In genomic region chr14:22096511-22096890, GRCh38 we compare ENCODE assay signal across 15 cellular contexts.
A peak's percentile ranks its signal among the peaks of the same experiment; 100 is the strongest.
DNase-seq lines count a peak whose midpoint lies in the region; ATAC-seq and TF ChIP-seq lines count a peak whose summit lies in the region.
"Had no signal": no experiment of that assay in that cellular context is flagged by ENCODE, and none has a peak within 500 bp of the region (broad histone marks: within the 10 kb centered on the region; RNA-seq: fewer than 3 reads in every experiment).

No MANE protein-coding gene starts in this region.

- H3K36me3 ChIP-seq in neural progenitor cell = no peaks in the 10 kb centered on the region

- H4K20me1 ChIP-seq in neural progenitor cell (ENCODE audit: low read depth) = no peaks in the 10 kb centered on the region

- H3K27me3 Mint-ChIP-seq in activated T-helper 2 cell treated with anti-CD3 and anti-CD28 coated beads, Interferon-gamma antibody, Interleukin-2, Interleukin-4, amounts not matched to agents 10 μg/mL and 5 μg/mL and 100 μg/mL, durations not matched to agents 14 hours and 24 hours and 36 hours (ENCODE audit: low read depth) = no peaks in the 10 kb centered on the region
- H3K27me3 Mint-ChIP-seq in stimulated activated naive CD8-positive, alpha-beta T cell treated with anti-CD3 and anti-CD28 coated beads, Interleukin-15, Interleukin-2, amounts not matched to agents 100 ng/mL and 50 ng/mL, for 24 hours = no peaks in the 10 kb centered on the region
- H3K27me3 Mint-ChIP-seq in neural progenitor cell (ENCODE audit: insufficient read depth, low read depth) = no peaks in the 10 kb centered on the region

- H3K9me3 Mint-ChIP-seq in activated T-helper 2 cell treated with anti-CD3 and anti-CD28 coated beads, Interferon-gamma antibody, Interleukin-2, Interleukin-4, amounts not matched to agents 10 μg/mL and 5 μg/mL and 100 μg/mL, durations not matched to agents 14 hours and 24 hours and 36 hours = no peaks in the 10 kb centered on the region
- no peaks in the 10 kb centered on the region for H3K9me3 Mint-ChIP-seq in stimulated activated naive CD8-positive, alpha-beta T cell treated with anti-CD3 and anti-CD28 coated beads, Interleukin-15, Interleukin-2, amounts not matched to agents 100 ng/mL and 50 ng/mL, for 24 hours
- H3K9me3 Mint-ChIP-seq in neural progenitor cell = no peaks in the 10 kb centered on the region

- no peaks in the 10 kb centered on the region for H3K27me3 ChIP-seq in neural progenitor cell

- H3K4me3 Mint-ChIP-seq in activated T-helper 2 cell treated with anti-CD3 and anti-CD28 coated beads, Interferon-gamma antibody, Interleukin-2, Interleukin-4, amounts not matched to agents 10 μg/mL and 5 μg/mL and 100 μg/mL, durations not matched to agents 14 hours and 24 hours and 36 hours (ENCODE audit: low read depth) = peak overlapping the region; percentile 69
- H3K4me3 Mint-ChIP-seq in stimulated activated naive CD8-positive, alpha-beta T cell treated with anti-CD3 and anti-CD28 coated beads, Interleukin-15, Interleukin-2, amounts not matched to agents 100 ng/mL and 50 ng/mL, for 24 hours = peak overlapping the region; percentile 70
- H3K4me3 Mint-ChIP-seq in neural progenitor cell = no peak overlapping the region

- H3K4me3 ChIP-seq in neural progenitor cell = no peak overlapping the region

- no peaks in the 10 kb centered on the region for H3K79me2 ChIP-seq in neural progenitor cell (ENCODE audit: low read depth)

- no peak overlapping the region for H3K9ac ChIP-seq in neural progenitor cell

- H3K27ac ChIP-seq in neural progenitor cell = no peak overlapping the region
- H3K27ac ChIP-seq: 22Rv1 had no signal

- intact Hi-C loops in activated T-helper 2 cell treated with anti-CD3 and anti-CD28 coated beads, Interferon-gamma antibody, Interleukin-2, Interleukin-4, amounts not matched to agents 10 μg/mL and 5 μg/mL and 100 μg/mL, durations not matched to agents 14 hours and 24 hours and 36 hours (cut with micrococcal nuclease) = loop anchor here (5.0 kb wide), 1 partner anchor 94 kb away; no protein-coding TSS in a partner anchor
- intact Hi-C loops in sciatic nerve (cut with DNase I) = no loop called here

- no peaks in the 10 kb centered on the region for H3F3A ChIP-seq in neural progenitor cell (ENCODE audit: low read depth)

- peaks cover 47% of the 10 kb centered on the region for H3K4me1 Mint-ChIP-seq in activated T-helper 2 cell treated with anti-CD3 and anti-CD28 coated beads, Interferon-gamma antibody, Interleukin-2, Interleukin-4, amounts not matched to agents 10 μg/mL and 5 μg/mL and 100 μg/mL, durations not matched to agents 14 hours and 24 hours and 36 hours (ENCODE audit: low read depth)
- peaks cover 55% of the 10 kb centered on the region for H3K4me1 Mint-ChIP-seq in stimulated activated naive CD8-positive, alpha-beta T cell treated with anti-CD3 and anti-CD28 coated beads, Interleukin-15, Interleukin-2, amounts not matched to agents 100 ng/mL and 50 ng/mL, for 24 hours (ENCODE audit: low read depth)
- H3K4me1 Mint-ChIP-seq in neural progenitor cell = no peaks in the 10 kb centered on the region

- peak overlapping the region; percentile 87 for H3K27ac Mint-ChIP-seq in activated T-helper 2 cell treated with anti-CD3 and anti-CD28 coated beads, Interferon-gamma antibody, Interleukin-2, Interleukin-4, amounts not matched to agents 10 μg/mL and 5 μg/mL and 100 μg/mL, durations not matched to agents 14 hours and 24 hours and 36 hours
- peak overlapping the region; percentile 58 for H3K27ac Mint-ChIP-seq in stimulated activated naive CD8-positive, alpha-beta T cell treated with anti-CD3 and anti-CD28 coated beads, Interleukin-15, Interleukin-2, amounts not matched to agents 100 ng/mL and 50 ng/mL, for 24 hours
- H3K27ac Mint-ChIP-seq in neural progenitor cell = no peak overlapping the region

- no peak overlapping the region for H3K4me2 ChIP-seq in neural progenitor cell

- peak; percentile 72 to 77 for ATAC-seq in activated CD4-positive, CD25-positive, alpha-beta regulatory T cell treated with anti-CD3 and anti-CD28 coated beads, Interleukin-2, amount 50 U/mL, for 24 hours
- ATAC-seq in HG02623 (IDR thresholded peaks at IDR 0.05; ENCODE audit: unreplicated experiment) (peak; percentile 44), sciatic nerve (no peak)
- ATAC-seq: HCT116 had no signal

- no peak overlapping the region for H2AFZ ChIP-seq in neural progenitor cell (replicated peaks)

- H3K36me3 Mint-ChIP-seq in activated T-helper 2 cell treated with anti-CD3 and anti-CD28 coated beads, Interferon-gamma antibody, Interleukin-2, Interleukin-4, amounts not matched to agents 10 μg/mL and 5 μg/mL and 100 μg/mL, durations not matched to agents 14 hours and 24 hours and 36 hours (ENCODE audit: low read depth) = no peaks in the 10 kb centered on the region
- no peaks in the 10 kb centered on the region for H3K36me3 Mint-ChIP-seq in stimulated activated naive CD8-positive, alpha-beta T cell treated with anti-CD3 and anti-CD28 coated beads, Interleukin-15, Interleukin-2, amounts not matched to agents 100 ng/mL and 50 ng/mL, for 24 hours (ENCODE audit: low read depth)
- H3K36me3 Mint-ChIP-seq in neural progenitor cell = no peaks in the 10 kb centered on the region

- no peaks in the 10 kb centered on the region for H3K4me1 ChIP-seq in neural progenitor cell

- TF ChIP-seq CTCF in neural progenitor cell (IDR thresholded peaks at IDR 0.05) = no peak

- H3K9me3 ChIP-seq in neural progenitor cell (ENCODE audit: low read depth) = no peaks in the 10 kb centered on the region

- no peak for DNase-seq in activated CD4-positive, CD25-positive, alpha-beta regulatory T cell treated with anti-CD3 and anti-CD28 coated beads, Interleukin-2, amount 50 U/mL, for 72 hours
- DNase-seq in activated T-helper 2 cell treated with anti-CD3 and anti-CD28 coated beads, Interferon-gamma antibody, Interleukin-2, Interleukin-4, amounts not matched to agents 10 μg/mL and 5 μg/mL and 100 μg/mL, durations not matched to agents 14 hours and 24 hours and 36 hours (ENCODE audit: low spot score) = peak; percentile 29
- DNase-seq in neural progenitor cell (ENCODE audit: low spot score) = no peak
- no peak for DNase-seq in sciatic nerve (ENCODE audit: low spot score)
- DNase-seq in glomerular visceral epithelial cell (ENCODE audit: extremely low spot score) = no peak
- DNase-seq: activated effector memory CD4-positive, alpha-beta T cell treated with Interleukin-2 at 50 U/mL for 16 hours; midbrain; NCI-H1417; NCI-H526 treated with DMSO at 0.1 percent for 48 hours; Right ventricle myocardium superior had no signal
